In genomic region chr7:130850960-130851359, GRCh38 we compare ENCODE assay signal across 27 cellular contexts.
"Had no signal": no experiment of that assay in that cellular context is flagged by ENCODE, and none has a peak within 500 bp of the region (broad histone marks: within the 10 kb centered on the region; RNA-seq: fewer than 3 reads in every experiment).

No MANE protein-coding gene starts in this region.

- H3K4me3 ChIP-seq: esophagus squamous epithelium, testis, transverse colon had no signal

- H2AFZ ChIP-seq: parathyroid adenoma had no signal

- H3K4me3 Mint-ChIP-seq: activated CD4-positive, alpha-beta memory T cell treated with anti-CD3 and anti-CD28 coated beads, Interleukin-2, amount 10 ng/mL, durations not matched to agents 7 days and 5 days; activated CD4-positive, alpha-beta T cell treated with anti-CD3 and anti-CD28 coated beads, Interleukin-2, amount 10 ng/mL, durations not matched to agents 24 days and 14 days; activated naive CD4-positive, alpha-beta T cell treated with anti-CD3 and anti-CD28 coated beads, Interleukin-2, amount 50 U/mL, for 24 hours; activated naive CD8-positive, alpha-beta T cell treated with anti-CD3 and anti-CD28 coated beads, Interleukin-2, amount 50 U/mL, for 24 hours; activated T-cell treated with anti-CD3 and anti-CD28 coated beads, Interleukin-2, amount 50 U/mL, for 24 hours; dendritic cell treated with granulocyte-macrophage colony-stimulating factor and Interleukin-4, amounts not matched to agents 40 ng/mL and 50 ng/mL, for 4 days; naive thymus-derived CD4-positive, alpha-beta T cell; T-helper 1 cell treated with Interleukin-12 subunit alpha and Interleukin-12 subunit beta and Interleukin-4 antibody, amounts not matched to agents 30 μg/mL and 1 μg/mL, for 36 hours had no signal

- H3K79me2 ChIP-seq: parathyroid adenoma had no signal

- H3K9me3 ChIP-seq: testis, transverse colon had no signal

- H3K27me3 ChIP-seq: esophagus squamous epithelium, testis, transverse colon had no signal

- ATAC-seq: activated naive CD8-positive, alpha-beta T cell treated with anti-CD3 and anti-CD28 coated beads, Interleukin-2, amount 50 U/mL, for 24 hours; left colon; naive thymus-derived CD4-positive, alpha-beta T cell; right cardiac atrium had no signal

- DNase-seq: activated CD4-positive, alpha-beta memory T cell treated with anti-CD3 and anti-CD28 coated beads, Interleukin-2, amount 10 ng/mL, durations not matched to agents 7 days and 5 days; activated CD4-positive, CD25-positive, alpha-beta regulatory T cell treated with anti-CD3 and anti-CD28 coated beads, Interleukin-2, amount 50 U/mL, for 72 hours; activated CD8-positive, alpha-beta memory T cell treated with anti-CD3 and anti-CD28 coated beads, Interleukin-2, amount 50 U/mL, for 48 hours; activated naive CD8-positive, alpha-beta T cell treated with anti-CD3 and anti-CD28 coated beads, Interleukin-2, amount 50 U/mL, for 24 hours; activated T-cell treated with anti-CD3 and anti-CD28 coated beads, Interleukin-2, amount 50 U/mL, for 24 hours; amygdala; central memory CD4-positive, alpha-beta T cell; effector CD4-positive, alpha-beta T cell; esophagus squamous epithelium; head of caudate nucleus; hippocampal formation; kidney; left colon; midbrain; naive thymus-derived CD4-positive, alpha-beta T cell; nucleus accumbens; right cardiac atrium; stimulated activated CD4-positive, alpha-beta T cell treated with anti-CD3 and anti-CD28 coated beads, Interleukin-2, amount 100 ng/mL, for 48 hours; stimulated activated naive CD4-positive, alpha-beta T cell treated with Interleukin-2 at 50 U/mL for 16 hours; T1000; testis; transverse colon had no signal

- H3K9ac ChIP-seq: parathyroid adenoma had no signal

- H3K27ac Mint-ChIP-seq: activated CD4-positive, alpha-beta memory T cell treated with anti-CD3 and anti-CD28 coated beads, Interleukin-2, amount 10 ng/mL, durations not matched to agents 7 days and 5 days; activated CD4-positive, alpha-beta T cell treated with anti-CD3 and anti-CD28 coated beads, Interleukin-2, amount 10 ng/mL, durations not matched to agents 24 days and 14 days; activated naive CD4-positive, alpha-beta T cell treated with anti-CD3 and anti-CD28 coated beads, Interleukin-2, amount 50 U/mL, for 24 hours; activated naive CD8-positive, alpha-beta T cell treated with anti-CD3 and anti-CD28 coated beads, Interleukin-2, amount 50 U/mL, for 24 hours; activated T-cell treated with anti-CD3 and anti-CD28 coated beads, Interleukin-2, amount 50 U/mL, for 24 hours; dendritic cell treated with granulocyte-macrophage colony-stimulating factor and Interleukin-4, amounts not matched to agents 40 ng/mL and 50 ng/mL, for 4 days; naive thymus-derived CD4-positive, alpha-beta T cell; T-helper 1 cell treated with Interleukin-12 subunit alpha and Interleukin-12 subunit beta and Interleukin-4 antibody, amounts not matched to agents 30 μg/mL and 1 μg/mL, for 36 hours had no signal

- H3K4me1 Mint-ChIP-seq: activated CD4-positive, alpha-beta memory T cell treated with anti-CD3 and anti-CD28 coated beads, Interleukin-2, amount 10 ng/mL, durations not matched to agents 7 days and 5 days; activated CD4-positive, alpha-beta T cell treated with anti-CD3 and anti-CD28 coated beads, Interleukin-2, amount 10 ng/mL, durations not matched to agents 24 days and 14 days; activated naive CD4-positive, alpha-beta T cell treated with anti-CD3 and anti-CD28 coated beads, Interleukin-2, amount 50 U/mL, for 24 hours; activated naive CD8-positive, alpha-beta T cell treated with anti-CD3 and anti-CD28 coated beads, Interleukin-2, amount 50 U/mL, for 24 hours; naive thymus-derived CD4-positive, alpha-beta T cell had no signal

- H3K27ac ChIP-seq: esophagus squamous epithelium, parathyroid adenoma, testis, transverse colon had no signal

- H3K27me3 Mint-ChIP-seq: activated CD4-positive, alpha-beta T cell treated with anti-CD3 and anti-CD28 coated beads, Interleukin-2, amount 10 ng/mL, durations not matched to agents 24 days and 14 days; activated naive CD4-positive, alpha-beta T cell treated with anti-CD3 and anti-CD28 coated beads, Interleukin-2, amount 50 U/mL, for 24 hours; activated naive CD8-positive, alpha-beta T cell treated with anti-CD3 and anti-CD28 coated beads, Interleukin-2, amount 50 U/mL, for 24 hours; activated T-cell treated with anti-CD3 and anti-CD28 coated beads, Interleukin-2, amount 50 U/mL, for 24 hours; dendritic cell treated with granulocyte-macrophage colony-stimulating factor and Interleukin-4, amounts not matched to agents 40 ng/mL and 50 ng/mL, for 4 days; naive thymus-derived CD4-positive, alpha-beta T cell had no signal

- H3K4me1 ChIP-seq: parathyroid adenoma, testis, transverse colon had no signal
